Comparison of ENCODE assay signal across 8 cellular contexts in genomic region chr20:58308680-58309527, GRCh38. TPM values are rescaled to one million over a fixed set of nuclear protein-coding genes. Genes with fewer than 3 reads are reported as not detected.
A peak's percentile ranks its signal among the peaks of the same experiment; 100 is the strongest.
DNase-seq lines count a peak whose midpoint lies in the region; ATAC-seq and TF ChIP-seq lines count a peak whose summit lies in the region.

No MANE protein-coding gene starts in this region.

- peak; percentile 48 for ATAC-seq in GM18511 (IDR thresholded peaks at IDR 0.05; ENCODE audit: unreplicated experiment)
- peak; percentile 43 for ATAC-seq in HG03039 (IDR thresholded peaks at IDR 0.05; ENCODE audit: unreplicated experiment)
- peak; percentile 95 for ATAC-seq in sciatic nerve

- in situ Hi-C loops in astrocyte of the cerebellum (cut with HindIII; ENCODE audit: low sequenced_read_pairs): no loop called here

- TF ChIP-seq CTCF in astrocyte of the cerebellum (IDR thresholded peaks at IDR 0.05; ENCODE audit: low read depth, low read length, missing control alignments): no peak
- no peak for TF ChIP-seq CTCF in WERI-Rb-1 (IDR thresholded peaks at IDR 0.05; ENCODE audit: low read depth, low read length)

- peak overlapping the region; percentile 98 for H2AFZ ChIP-seq in ACC112 (ENCODE audit: low read length, unreplicated experiment)

- peak overlapping the region; percentile 60; the same call in 1 of the 2 replicates for H3K27ac ChIP-seq in ACC112 (ENCODE audit: low read depth, low read length)
- H3K27ac ChIP-seq in SJSA1: peak overlapping the region; percentile 13; the same call in 1 of the 2 replicates
- no peak overlapping the region for H3K27ac ChIP-seq in WERI-Rb-1

- H3K4me3 ChIP-seq in ACC112 (ENCODE audit: low read depth, low read length) (peak overlapping the region; percentile 99), SJSA1 (no peak overlapping the region), astrocyte of the cerebellum (ENCODE audit: low read depth, low read length) (peak overlapping the region; percentile 92), WERI-Rb-1 (ENCODE audit: low read depth, low read length) (no peak overlapping the region)

- intact Hi-C loops in sciatic nerve (cut with DNase I): no loop called here

- H3K27me3 ChIP-seq in ACC112 (ENCODE audit: insufficient read depth, low read length) (no peaks in the 10 kb centered on the region), SJSA1 (replicated peaks) (no peaks in the 10 kb centered on the region), WERI-Rb-1 (ENCODE audit: insufficient read depth, low read depth, severe bottlenecking) (no peaks in the 10 kb centered on the region)

- peaks cover 24% of the 10 kb centered on the region for H3K36me3 ChIP-seq in ACC112 (ENCODE audit: insufficient read depth, low read length)
- peaks cover 31% of the 10 kb centered on the region for H3K36me3 ChIP-seq in SJSA1
- peaks cover 15% of the 10 kb centered on the region for H3K36me3 ChIP-seq in WERI-Rb-1

- H3K4me1 ChIP-seq in ACC112 (ENCODE audit: control insufficient read depth, insufficient read depth, low read length, unreplicated experiment): peaks cover 25% of the 10 kb centered on the region
- H3K4me1 ChIP-seq in SJSA1 (replicated peaks): peaks cover 39% of the 10 kb centered on the region

- DNase-seq in SJSA1 (ENCODE audit: low read depth in 1 of 2, low spot score in 2 of 2) (no peak), astrocyte of the cerebellum (ENCODE audit: low read depth) (no peak), hypothalamus (lab: John Stamatoyannopoulos, UW) (peak in 41 of 51 donors; percentile 10 to 82 (median 48)), sciatic nerve (ENCODE audit: low spot score) (peak; percentile 84), WERI-Rb-1 (no peak)

- H3K9me3 ChIP-seq in SJSA1 (replicated peaks) (no peaks in the 10 kb centered on the region; the same call in 1 of the 2 replicates), WERI-Rb-1 (ENCODE audit: severe bottlenecking) (no peaks in the 10 kb centered on the region)

- peaks cover 63% of the 10 kb centered on the region for H3K79me2 ChIP-seq in ACC112 (ENCODE audit: control insufficient read depth, insufficient read depth, low read length, unreplicated experiment)

RNA-seq across cellular contexts. Expression of gene RAB22A, which starts 0.6 kb away (rescaled TPM):
- 19.1 and 23.7 TPM in 2 replicates for total RNA-seq in SJSA1 (2014; rRNA removed; shearing (Covaris generic))
- total RNA-seq in sciatic nerve: 27.1 TPM

Comparison
In these comparisons a context has a peak if more than half of its experiments do, and no peak if none do; other contexts are left out.
1. H3K4me3 ChIP-seq: peak in ACC112 (single experiment) and astrocyte of the cerebellum (single experiment); none in SJSA1 (single experiment) and WERI-Rb-1 (single experiment).
2. ATAC-seq: peak in every context shown above with its lines; median percentile 95 in sciatic nerve; 48 in GM18511; 43 in HG03039.
3. DNase-seq: peak in hypothalamus (41 of 51) and sciatic nerve (single experiment); none in SJSA1 (0 of 2), astrocyte of the cerebellum (single experiment) and WERI-Rb-1 (single experiment).